ENCODE assay signal across 8 cellular contexts in the genomic region with DNA sequence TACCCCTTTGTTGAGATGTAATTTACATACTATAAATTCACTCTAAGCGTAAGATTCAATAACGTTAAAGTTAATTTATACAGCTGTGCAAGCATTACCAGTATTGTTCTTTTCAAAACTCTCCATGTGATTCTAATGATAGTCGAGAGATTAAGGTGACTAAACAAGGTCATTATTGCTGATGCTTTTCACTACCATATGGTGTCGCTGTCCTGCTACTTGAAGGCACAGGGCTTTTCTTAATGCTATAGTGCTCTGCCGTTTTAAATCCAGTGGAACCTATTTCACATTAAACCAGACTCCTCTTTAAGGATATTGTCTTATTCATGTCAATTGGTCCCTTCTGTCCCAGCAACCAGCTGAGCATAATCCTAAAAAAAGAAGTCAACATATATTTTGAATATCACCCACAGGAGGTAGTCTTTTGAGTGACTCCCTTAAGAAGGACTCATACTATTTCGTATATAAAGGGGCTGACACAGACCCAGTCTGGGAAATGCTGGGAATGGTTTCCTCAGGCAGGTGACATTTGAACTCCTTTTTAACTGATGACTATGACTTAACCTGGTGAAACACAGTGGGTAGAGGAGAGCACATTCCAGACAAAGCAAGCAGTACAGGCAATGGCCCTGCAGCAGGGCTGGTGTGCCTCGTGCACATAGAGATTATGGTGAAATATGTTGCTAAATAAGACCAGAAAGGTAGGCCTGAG. TPM values are rescaled to one million over a fixed set of nuclear protein-coding genes. Genes with fewer than 3 reads are reported as not detected.
A peak's percentile ranks its signal among the peaks of the same experiment; 100 is the strongest.
DNase-seq lines count a peak whose midpoint lies in the region; ATAC-seq and TF ChIP-seq lines count a peak whose summit lies in the region.

No MANE protein-coding gene starts in this region.

- H4K91ac ChIP-seq in IMR-90 (ENCODE audit: insufficient read depth, low read depth, low read length): no peak overlapping the region

- no peak overlapping the region for H4K5ac ChIP-seq in IMR-90 (ENCODE audit: low read depth, low read length)

- 60% methylated on average over 1 of the region's 7 CpGs; no CpG with 5 or more reads in 1 of the 2 experiments for WGBS in IMR-90 (ENCODE audit: extremely low coverage in 2 of 2, insufficient read length in 1 of 2), 2 experiments

- H3K23ac ChIP-seq in IMR-90 (ENCODE audit: low read depth, low read length): no peak overlapping the region

- TF ChIP-seq CTCF in IMR-90 (conservative IDR thresholded peaks at IDR 0.05; ENCODE audit: low read depth, low read length) (peak; percentile 81), OCI-LY7 (conservative IDR thresholded peaks at IDR 0.05; ENCODE audit: low read length) (peak; percentile 96), mesothelial cell of epicardium (IDR thresholded peaks at IDR 0.05; ENCODE audit: unreplicated experiment) (peak; percentile 69)

- H3K79me1 ChIP-seq in IMR-90 (ENCODE audit: low read depth in 1 of 2, low read length in 2 of 2): no peaks in the 10 kb centered on the region

- no peak overlapping the region for H3K4me3 Mint-ChIP-seq in activated CD8-positive, alpha-beta memory T cell treated with anti-CD3 and anti-CD28 coated beads, Interleukin-2, amount 10 ng/mL, durations not matched to agents 7 days and 5 days
- H3K4me3 Mint-ChIP-seq in mesothelial cell of epicardium: no peak overlapping the region

- no peaks in the 10 kb centered on the region; the same call in 1 of the 2 replicates for H3K27me3 ChIP-seq in IMR-90 (ENCODE audit: control insufficient read depth, insufficient read depth, low read length)

- no peak overlapping the region for H2AK9ac ChIP-seq in IMR-90 (replicated peaks; ENCODE audit: low read depth, low read length, poor library complexity)

- H3K4me2 ChIP-seq in IMR-90 (ENCODE audit: low read depth, low read length): no peak overlapping the region
- H3K4me2 ChIP-seq in OCI-LY7 (ENCODE audit: low read length): no peak overlapping the region

- no peaks in the 10 kb centered on the region for H3K36me3 Mint-ChIP-seq in activated CD8-positive, alpha-beta memory T cell treated with anti-CD3 and anti-CD28 coated beads, Interleukin-2, amount 10 ng/mL, durations not matched to agents 7 days and 5 days
- no peaks in the 10 kb centered on the region for H3K36me3 Mint-ChIP-seq in mesothelial cell of epicardium

- no peaks in the 10 kb centered on the region for H3K79me2 ChIP-seq in OCI-LY7 (ENCODE audit: insufficient read depth, low read depth, low read length)

- CTCF ChIA-PET in activated CD8-positive, alpha-beta memory T cell treated with anti-CD3 and anti-CD28 coated beads, Interleukin-2, amount 10 ng/mL, durations not matched to agents 7 days and 5 days (lab: Charles Lee): interaction anchor here (0.6 to 2.5 kb wide), 24 partner anchors 8 to 526 kb away, joined by 3 to 12 read pairs (median 4); partner anchors contain the start of genes ACVR1, ACVR1C and CYTIP
- CTCF ChIA-PET in IMR-90 (lab: Yijun Ruan, JAX): interaction anchor here (0.6 to 0.9 kb wide), 4 partner anchors 9 to 525 kb away, joined by 3 to 4 read pairs (median 3); no protein-coding TSS in a partner anchor
- CTCF ChIA-PET in OCI-LY7 (lab: Charles Lee; ENCODE audit: unreplicated experiment): no interaction called here

- no peak overlapping the region for H3K9ac ChIP-seq in IMR-90 (ENCODE audit: low read depth, low read length)

- no peak overlapping the region for H3K4ac ChIP-seq in IMR-90 (ENCODE audit: low read depth, low read length)

- no peak overlapping the region for H3K56ac ChIP-seq in IMR-90 (ENCODE audit: extremely low read depth, insufficient read depth, low read length)

- H3K9me1 ChIP-seq in IMR-90 (ENCODE audit: insufficient read depth, low read length): no peaks in the 10 kb centered on the region

- peaks cover 29% of the 10 kb centered on the region for H3K4me1 Mint-ChIP-seq in activated CD8-positive, alpha-beta memory T cell treated with anti-CD3 and anti-CD28 coated beads, Interleukin-2, amount 10 ng/mL, durations not matched to agents 7 days and 5 days
- peaks cover 6% of the 10 kb centered on the region for H3K4me1 Mint-ChIP-seq in mesothelial cell of epicardium

- ATAC-seq in activated CD8-positive, alpha-beta memory T cell treated with anti-CD3 and anti-CD28 coated beads, Interleukin-2, amount 10 ng/mL, durations not matched to agents 7 days and 5 days: peak; percentile 94
- ATAC-seq in GM21717 (IDR thresholded peaks at IDR 0.05; ENCODE audit: unreplicated experiment) (peak; percentile 88), IMR-90 (ENCODE audit: low read depth) (peak; percentile 90)

- H3K9me3 Mint-ChIP-seq in activated CD8-positive, alpha-beta memory T cell treated with anti-CD3 and anti-CD28 coated beads, Interleukin-2, amount 10 ng/mL, durations not matched to agents 7 days and 5 days (ENCODE audit: low read depth): no peaks in the 10 kb centered on the region
- H3K9me3 Mint-ChIP-seq in mesothelial cell of epicardium: no peaks in the 10 kb centered on the region

- no peaks in the 10 kb centered on the region for H4K20me1 ChIP-seq in IMR-90 (ENCODE audit: insufficient read depth, low read length)
- H4K20me1 ChIP-seq in OCI-LY7 (ENCODE audit: insufficient read depth, low read length): no peaks in the 10 kb centered on the region

- H3K9me3 ChIP-seq in IMR-90 (ENCODE audit: control insufficient read depth, insufficient read depth, low read length) (no peaks in the 10 kb centered on the region), OCI-LY7 (ENCODE audit: low read length) (no peaks in the 10 kb centered on the region)

- H3K4me3 ChIP-seq in IMR-90 (ENCODE audit: insufficient read depth, low read depth, low read length) (no peak overlapping the region), OCI-LY7 (ENCODE audit: low read depth, low read length, poor library complexity, severe bottlenecking) (no peak overlapping the region)

- no peaks in the 10 kb centered on the region for H3K4me1 ChIP-seq in IMR-90 (ENCODE audit: control insufficient read depth, insufficient read depth, low read length)
- H3K4me1 ChIP-seq in OCI-LY7 (ENCODE audit: insufficient read depth, low read length, poor library complexity, severe bottlenecking): no peaks in the 10 kb centered on the region

- H2BK20ac ChIP-seq in IMR-90 (ENCODE audit: low read depth, low read length): no peak overlapping the region

- H3K14ac ChIP-seq in IMR-90 (replicated peaks; ENCODE audit: low read depth, low read length): no peak overlapping the region

- no peaks in the 10 kb centered on the region for H3K36me3 ChIP-seq in IMR-90 (ENCODE audit: control insufficient read depth, insufficient read depth, low read length)
- H3K36me3 ChIP-seq in OCI-LY7 (ENCODE audit: insufficient read depth, low read length): no peaks in the 10 kb centered on the region

- BruUV-seq in IMR-90 (replicated peaks; lab: Mats Ljungman, UMichigan) (no TSS peak), OCI-LY7 (replicated peaks; lab: Mats Ljungman, UMichigan) (no TSS peak)

- H3K27ac ChIP-seq in IMR-90 (ENCODE audit: insufficient read depth, low read length): no peak overlapping the region
- no peak overlapping the region for H3K27ac ChIP-seq in OCI-LY7 (ENCODE audit: low read depth, low read length, poor library complexity, severe bottlenecking)

- no peak overlapping the region for H2BK5ac ChIP-seq in IMR-90 (ENCODE audit: low read depth, low read length, poor library complexity, severe bottlenecking)

- H3K18ac ChIP-seq in IMR-90 (ENCODE audit: low read depth, low read length): no peak overlapping the region

- dilution Hi-C loops in IMR-90 (cut with HindIII; ENCODE audit: low sequenced_read_pairs, unreplicated experiment): no loop called here

- DNase-seq in activated CD8-positive, alpha-beta memory T cell treated with anti-CD3 and anti-CD28 coated beads, Interleukin-2, amount 10 ng/mL, durations not matched to agents 7 days and 5 days: no peak
- no peak for DNase-seq in activated CD8-positive, alpha-beta memory T cell treated with anti-CD3 and anti-CD28 coated beads for 24 hours
- DNase-seq in IMR-90 (peak; percentile 49), OCI-LY7 (ENCODE audit: low spot score) (peak; percentile 69), dermis blood vessel endothelial cell (peak; percentile 49), mesothelial cell of epicardium (ENCODE audit: low spot score in 2 of 2, unreplicated experiment in 2 of 2) (no peak), OCI-M2 (lab: John Stamatoyannopoulos, UW; ENCODE audit: unreplicated experiment) (no peak)

- no peak overlapping the region for H4K8ac ChIP-seq in IMR-90 (ENCODE audit: low read depth in 2 of 2, low read length in 2 of 2)

- no peaks in the 10 kb centered on the region for H3K9me2 ChIP-seq in OCI-LY7 (ENCODE audit: insufficient read depth, low read length)

- no peak overlapping the region for H3K27ac Mint-ChIP-seq in activated CD8-positive, alpha-beta memory T cell treated with anti-CD3 and anti-CD28 coated beads, Interleukin-2, amount 10 ng/mL, durations not matched to agents 7 days and 5 days
- no peak overlapping the region for H3K27ac Mint-ChIP-seq in mesothelial cell of epicardium

- H2AK5ac ChIP-seq in IMR-90 (ENCODE audit: low read depth, low read length): no peak overlapping the region

- H2BK15ac ChIP-seq in IMR-90 (ENCODE audit: low read depth, low read length): no peak overlapping the region

- peak; percentile 75 for TF ChIP-seq RAD21 in IMR-90 (IDR thresholded peaks at IDR 0.05; ENCODE audit: low read length)

- no peak overlapping the region for H2AFZ ChIP-seq in IMR-90 (replicated peaks; ENCODE audit: low read length, poor library complexity)
- H2AFZ ChIP-seq in OCI-LY7 (ENCODE audit: low read length): peak overlapping the region; percentile 25; the same call in 1 of the 2 replicates

- intact Hi-C loops in IMR-90 (cut with micrococcal nuclease): loop anchor here (1.0 to 10.0 kb wide), 5 partner anchors 96 to 1257 kb away; no protein-coding TSS in a partner anchor
- intact Hi-C loops in OCI-LY7 (cut with micrococcal nuclease; ENCODE audit: unreplicated experiment): loop anchor here (10.0 kb wide), 1 partner anchor 377 kb away; the partner anchor contains the start of gene ACVR1

- no peaks in the 10 kb centered on the region for H3K27me3 Mint-ChIP-seq in activated CD8-positive, alpha-beta memory T cell treated with anti-CD3 and anti-CD28 coated beads, Interleukin-2, amount 10 ng/mL, durations not matched to agents 7 days and 5 days
- H3K27me3 Mint-ChIP-seq in mesothelial cell of epicardium (ENCODE audit: low read depth): peaks cover 13% of the 10 kb centered on the region

- TF ChIP-seq POLR2A in IMR-90 (IDR thresholded peaks at IDR 0.05; ENCODE audit: low read depth, low read length): no peak

- H2BK120ac ChIP-seq in IMR-90 (ENCODE audit: low read depth, low read length): no peak overlapping the region

- in situ Hi-C loops in IMR-90 (cut with MboI; ENCODE audit: low sequenced_read_pairs): loop anchor here (10.0 to 25.0 kb wide), 2 partner anchors 265 to 507 kb away; no protein-coding TSS in a partner anchor

- POLR2A ChIA-PET in IMR-90 (lab: Charles Lee; ENCODE audit: unreplicated experiment): no interaction called here
- POLR2A ChIA-PET in OCI-LY7 (lab: Charles Lee): no interaction called here

RNA-seq across cellular contexts. Expression of gene CYTIP, which starts 53.9 kb away (rescaled TPM):
- 100 to 1,000 TPM; 231 to 343 TPM for total RNA-seq in activated CD8-positive, alpha-beta memory T cell treated with anti-CD3 and anti-CD28 coated beads, Interleukin-2, amount 10 ng/mL, durations not matched to agents 7 days and 5 days
- total RNA-seq in IMR-90 (2012; rRNA removed) (not detected in 2 replicates), OCI-LY7 (2022) (60.3 and 64.0 TPM in 2 replicates), dermis blood vessel endothelial cell (0.14 TPM in 1 of 2 replicates, not detected in the other), mesothelial cell of epicardium (0.38 TPM in 1 of 3 replicates, not detected in the others)
- polyA plus RNA-seq in IMR-90 (2012; rRNA removed): not detected in 2 replicates
- not detected in 2 replicates for polyA plus RNA-seq in IMR-90 (2012; cell fraction: cytosol; rRNA removed)
- polyA plus RNA-seq in IMR-90 (2012; cell fraction: nucleus; rRNA removed; ENCODE audit: low replicate concordance): not detected in 2 replicates
- total RNA-seq in OCI-LY7 (2014; rRNA removed; shearing (Covaris generic)): 49.2 and 53.0 TPM in 2 replicates

Comparison
In these comparisons a context has a peak if more than half of its experiments do, and no peak if none do; other contexts are left out.
1. DNase-seq: peak in IMR-90 (single experiment), OCI-LY7 (single experiment) and dermis blood vessel endothelial cell (single experiment); none in activated CD8-positive, alpha-beta memory T cell treated with anti-CD3 and anti-CD28 coated beads, Interleukin-2, amount 10 ng/mL, durations not matched to agents 7 days and 5 days (single experiment), activated CD8-positive, alpha-beta memory T cell treated with anti-CD3 and anti-CD28 coated beads for 24 hours (single experiment), mesothelial cell of epicardium (0 of 2) and OCI-M2 (single experiment).
2. RNA of gene CYTIP, which starts 53.9 kb away (total RNA-seq): 231 to 343 TPM in activated CD8-positive, alpha-beta memory T cell treated with anti-CD3 and anti-CD28 coated beads, Interleukin-2, amount 10 ng/mL, durations not matched to agents 7 days and 5 days and 49.2 to 64.0 TPM in OCI-LY7; 0.38 TPM in mesothelial cell of epicardium, not detected in IMR-90 and 0.14 TPM in dermis blood vessel endothelial cell; every median in the first group is over 10 times any median in the second.
3. Peak in every context shown above with its lines, with median percentiles within 50 percentile points of each other: ATAC-seq and CTCF ChIP-seq.